In genomic region chr7:85185355-85186082, GRCh38 we compare ENCODE assay signal across 8 cellular contexts. TPM values are rescaled to one million over a fixed set of nuclear protein-coding genes. Genes with fewer than 3 reads are reported as not detected.
DNase-seq lines count a peak whose midpoint lies in the region; ATAC-seq and TF ChIP-seq lines count a peak whose summit lies in the region.

No MANE protein-coding gene starts in this region.

- CTCF ChIA-PET in CD4-positive, alpha-beta T cell (lab: Charles Lee): no interaction called here

- ATAC-seq in GM21381 (IDR thresholded peaks at IDR 0.05; ENCODE audit: unreplicated experiment) (no peak), GM18868 (IDR thresholded peaks at IDR 0.05; ENCODE audit: unreplicated experiment) (no peak)
- ATAC-seq in CD4-positive, alpha-beta T cell (ENCODE audit: poor library complexity): no peak

- peak; percentile 71 for TF ChIP-seq CTCF in chondrocyte (IDR thresholded peaks at IDR 0.05)
- TF ChIP-seq CTCF in CD4-positive, alpha-beta T cell (IDR thresholded peaks at IDR 0.05): no peak

- no peaks in the 10 kb centered on the region for H3K36me3 Mint-ChIP-seq in chondrocyte (ENCODE audit: low read depth)
- no peaks in the 10 kb centered on the region for H3K36me3 Mint-ChIP-seq in CD4-positive, alpha-beta T cell (ENCODE audit: low read depth)

- no peak overlapping the region for H3K9ac ChIP-seq in stomach smooth muscle (ENCODE audit: low read length in 2 of 2)

- peak; percentile 87 for DNase-seq in EH (ENCODE audit: low read depth)
- DNase-seq in NCI-H1105 treated with DMSO at 0.1 percent for 48 hours (lab: John Stamatoyannopoulos, UW): peak; percentile 37
- DNase-seq in chondrocyte (ENCODE audit: low spot score): peak; percentile 67
- peak; percentile 49 for DNase-seq in kidney tubule cell (ENCODE audit: low spot score)
- DNase-seq in CD4-positive, alpha-beta T cell: no peak

- POLR2A ChIA-PET in CD4-positive, alpha-beta T cell (lab: Charles Lee): no interaction called here

- peaks cover 11% of the 10 kb centered on the region for H3K27me3 Mint-ChIP-seq in chondrocyte (ENCODE audit: low read depth)
- peaks cover 31% of the 10 kb centered on the region for H3K27me3 Mint-ChIP-seq in CD4-positive, alpha-beta T cell

- no peak overlapping the region for H3K27ac ChIP-seq in stomach smooth muscle (ENCODE audit: low read length)
- no peak overlapping the region for H3K27ac ChIP-seq in CD4-positive, alpha-beta T cell (ENCODE audit: low read depth, low read length)

- H3K4me3 Mint-ChIP-seq in chondrocyte (ENCODE audit: unreplicated experiment): peak overlapping the region; percentile 92
- H3K4me3 Mint-ChIP-seq in CD4-positive, alpha-beta T cell: no peak overlapping the region

- peak overlapping the region; percentile 35 for H3K27ac Mint-ChIP-seq in chondrocyte (ENCODE audit: unreplicated experiment)
- H3K27ac Mint-ChIP-seq in CD4-positive, alpha-beta T cell: no peak overlapping the region

- H3K4me1 ChIP-seq in stomach smooth muscle (ENCODE audit: control insufficient read depth, insufficient read depth, low read length): peaks cover 6% of the 10 kb centered on the region

- no peaks in the 10 kb centered on the region for H3K36me3 ChIP-seq in stomach smooth muscle (ENCODE audit: control insufficient read depth in 2 of 2, insufficient read depth in 2 of 2, low read length in 2 of 2)

- peaks cover 17% of the 10 kb centered on the region for H3K4me1 Mint-ChIP-seq in chondrocyte (ENCODE audit: low read depth)
- no peaks in the 10 kb centered on the region for H3K4me1 Mint-ChIP-seq in CD4-positive, alpha-beta T cell (ENCODE audit: low read depth)

- H3K27me3 ChIP-seq in stomach smooth muscle (ENCODE audit: control insufficient read depth in 1 of 2, insufficient read depth in 2 of 2, low read length in 2 of 2): peaks cover 0 to 25% of the 10 kb centered on the region in 2 donors
- peaks cover 14% of the 10 kb centered on the region for H3K27me3 ChIP-seq in CD4-positive, alpha-beta T cell (ENCODE audit: control insufficient read depth, insufficient read depth, low read length)

- H3K9me3 ChIP-seq in stomach smooth muscle (ENCODE audit: control insufficient read depth in 2 of 2, low read length in 2 of 2): no peaks in the 10 kb centered on the region
- no peaks in the 10 kb centered on the region for H3K9me3 ChIP-seq in CD4-positive, alpha-beta T cell (ENCODE audit: control insufficient read depth, low read length)

- intact Hi-C loops in CD4-positive, alpha-beta T cell (cut with DNase I, micrococcal nuclease): no loop called here

- peak overlapping the region; percentile 74 to 83 for H3K4me3 ChIP-seq in stomach smooth muscle (ENCODE audit: low read length in 2 of 2)

- no peaks in the 10 kb centered on the region for H3K9me3 Mint-ChIP-seq in chondrocyte (ENCODE audit: low read depth)
- peaks cover 3% of the 10 kb centered on the region for H3K9me3 Mint-ChIP-seq in CD4-positive, alpha-beta T cell

RNA-seq across cellular contexts. Expression of gene SEMA3D, which starts 1.3 kb away (rescaled TPM):
- 1.4 to 7.0 TPM (median 2.0 TPM) in 3 replicates for total RNA-seq in chondrocyte
- total RNA-seq in CD4-positive, alpha-beta T cell: not detected

Comparison
In these comparisons a context has a peak if more than half of its experiments do, and no peak if none do; other contexts are left out.
1. DNase-seq: peak in EH (single experiment), NCI-H1105 treated with DMSO at 0.1 percent for 48 hours (single experiment), chondrocyte (single experiment) and kidney tubule cell (single experiment); none in CD4-positive, alpha-beta T cell (0 of 10).